ENCODE assay signal across 8 cellular contexts in genomic region chr13:28820099-28821051, GRCh38. TPM values are rescaled to one million over a fixed set of nuclear protein-coding genes. Genes with fewer than 3 reads are reported as not detected.
DNase-seq lines count a peak whose midpoint lies in the region; ATAC-seq and TF ChIP-seq lines count a peak whose summit lies in the region.

TSS of gene MTUS2 (plus strand) at chr13:28820339.

- in situ Hi-C loops in mammary epithelial cell (cut with MboI; ENCODE audit: low sequenced_read_pairs in 2 of 2) = loop anchor here in 1 of 2 donors (25.0 kb wide), 1 partner anchor 542 kb away; no protein-coding TSS in a partner anchor

- H3K4me1 Mint-ChIP-seq in stimulated activated naive B cell treated with anti-CD40 and anti-IgM and Interleukin-4, amounts not matched to agents 10 μg/mL and 1 μg/mL and 100 μg/mL, for 72 hours = peaks cover 3 to 12% of the 10 kb centered on the region in 2 donors

- peak; percentile 62 for DNase-seq in NCI-H748 treated with DMSO at 0.1 percent for 48 hours (lab: John Stamatoyannopoulos, UW)
- DNase-seq in mammary epithelial cell = peak; percentile 18
- peak; percentile 54 for DNase-seq in left lobe of liver (ENCODE audit: low spot score)
- DNase-seq in stimulated activated naive B cell treated with anti-CD40 and anti-IgM and Interleukin-4, amounts not matched to agents 10 μg/mL and 1 μg/mL and 100 μg/mL, for 72 hours = no peak
- no peak for DNase-seq in NCI-H2081 treated with DMSO at 0.1 percent for 48 hours (lab: John Stamatoyannopoulos, UW)
- no peak for DNase-seq in Karpas-422

- peak; percentile 45 for ATAC-seq in GM21515 (IDR thresholded peaks at IDR 0.05; ENCODE audit: unreplicated experiment)
- ATAC-seq in left lobe of liver = peak; percentile 68
- peak; percentile 54 to 58 for ATAC-seq in stimulated activated naive B cell treated with anti-CD40 and anti-IgM and Interleukin-4, amounts not matched to agents 10 μg/mL and 1 μg/mL and 100 μg/mL, for 72 hours (replicated peaks)

- H3K27ac ChIP-seq in BLaER1 (no peak within 1 kb of the TSS), mammary epithelial cell (ENCODE audit: insufficient read depth, low read depth, low read length) (no peak within 1 kb of the TSS), Karpas-422 (ENCODE audit: low read length) (no peak within 1 kb of the TSS)

- CTCF ChIA-PET in mammary epithelial cell (lab: Charles Lee; ENCODE audit: low non-redundant PET) = no interaction called here

- peaks cover 16 to 18% of the 10 kb centered on the region in 2 donors for H3K9me3 Mint-ChIP-seq in stimulated activated naive B cell treated with anti-CD40 and anti-IgM and Interleukin-4, amounts not matched to agents 10 μg/mL and 1 μg/mL and 100 μg/mL, for 72 hours

- H3K9me3 ChIP-seq in BLaER1 = peaks cover 12% of the 10 kb centered on the region; the same call in 1 of the 2 replicates
- H3K9me3 ChIP-seq in mammary epithelial cell (replicated peaks; ENCODE audit: insufficient read depth, low read length) = no peaks in the 10 kb centered on the region
- no peaks in the 10 kb centered on the region for H3K9me3 ChIP-seq in Karpas-422 (ENCODE audit: low read length)

- H3K4me3 ChIP-seq in BLaER1 = peak within 1 kb of the TSS; percentile 71
- peak within 1 kb of the TSS in 2 of 3 experiments; percentile 20 to 36 for H3K4me3 ChIP-seq in mammary epithelial cell (replicated peaks in 1 of 3; ENCODE audit: insufficient read depth in 1 of 3, low read depth in 2 of 3, low read length in 3 of 3)
- no peak within 1 kb of the TSS for H3K4me3 ChIP-seq in Karpas-422 (ENCODE audit: low read length)

- peaks cover 55% of the 10 kb centered on the region for H3K27me3 ChIP-seq in BLaER1
- peaks cover 11% of the 10 kb centered on the region for H3K27me3 ChIP-seq in mammary epithelial cell (ENCODE audit: insufficient read depth, low read length)
- no peaks in the 10 kb centered on the region; the same call in 1 of the 2 replicates for H3K27me3 ChIP-seq in Karpas-422 (ENCODE audit: low read length)

- H4K20me1 ChIP-seq in BLaER1 (no peaks in the 10 kb centered on the region), mammary epithelial cell (ENCODE audit: insufficient read depth, low read length) (no peaks in the 10 kb centered on the region), Karpas-422 (ENCODE audit: insufficient read depth, low read depth, low read length) (no peaks in the 10 kb centered on the region; the same call in 1 of the 2 replicates)

- H3K4me3 Mint-ChIP-seq in stimulated activated naive B cell treated with anti-CD40 and anti-IgM and Interleukin-4, amounts not matched to agents 10 μg/mL and 1 μg/mL and 100 μg/mL, for 72 hours = peak within 1 kb of the TSS; percentile 66 to 83

- H3K36me3 Mint-ChIP-seq in stimulated activated naive B cell treated with anti-CD40 and anti-IgM and Interleukin-4, amounts not matched to agents 10 μg/mL and 1 μg/mL and 100 μg/mL, for 72 hours = peaks cover 6 to 10% of the 10 kb centered on the region in 2 donors

- peak within 1 kb of the TSS; percentile 64 for H2AFZ ChIP-seq in mammary epithelial cell (ENCODE audit: low read depth, low read length)
- H2AFZ ChIP-seq in Karpas-422 (ENCODE audit: low read length) = no peak within 1 kb of the TSS

- H3K36me3 ChIP-seq in BLaER1 (no peaks in the 10 kb centered on the region), mammary epithelial cell (ENCODE audit: insufficient read depth, low read length) (no peaks in the 10 kb centered on the region), Karpas-422 (ENCODE audit: insufficient read depth, low read length) (no peaks in the 10 kb centered on the region)

- intact Hi-C loops in mammary epithelial cell (cut with micrococcal nuclease) = no loop called here

- H3K79me2 ChIP-seq in mammary epithelial cell (ENCODE audit: insufficient read depth, low read length) (no peaks in the 10 kb centered on the region), Karpas-422 (ENCODE audit: low read length) (no peaks in the 10 kb centered on the region)

- H3K9me2 ChIP-seq in Karpas-422 (replicated peaks; ENCODE audit: insufficient read depth, low read length) = no peaks in the 10 kb centered on the region

- peaks cover 8% of the 10 kb centered on the region for H3K4me1 ChIP-seq in BLaER1
- peaks cover 6% of the 10 kb centered on the region for H3K4me1 ChIP-seq in mammary epithelial cell (ENCODE audit: insufficient read depth, low read length)
- no peaks in the 10 kb centered on the region for H3K4me1 ChIP-seq in Karpas-422 (ENCODE audit: low read length)

- peaks cover 70 to 83% of the 10 kb centered on the region in 2 donors for H3K27me3 Mint-ChIP-seq in stimulated activated naive B cell treated with anti-CD40 and anti-IgM and Interleukin-4, amounts not matched to agents 10 μg/mL and 1 μg/mL and 100 μg/mL, for 72 hours

- 6% methylated on average over 10 of the region's 89 CpGs for WGBS in mammary epithelial cell (ENCODE audit: low coverage, missing lambda C conversion rate)

- dilution Hi-C loops in mammary epithelial cell (cut with HindIII; ENCODE audit: low sequenced_read_pairs) = no loop called here

- H3K9ac ChIP-seq in BLaER1 = peak within 1 kb of the TSS; percentile 50; the same call in 1 of the 2 replicates
- no peak within 1 kb of the TSS for H3K9ac ChIP-seq in mammary epithelial cell (ENCODE audit: insufficient read depth, low read length)
- H3K9ac ChIP-seq in Karpas-422 (ENCODE audit: low read length) = no peak within 1 kb of the TSS

- no peak within 1 kb of the TSS for H3K27ac Mint-ChIP-seq in stimulated activated naive B cell treated with anti-CD40 and anti-IgM and Interleukin-4, amounts not matched to agents 10 μg/mL and 1 μg/mL and 100 μg/mL, for 72 hours

- no TSS peak for BruUV-seq in mammary epithelial cell (replicated peaks; lab: Mats Ljungman, UMichigan)

- H3K4me2 ChIP-seq in BLaER1 = peak within 1 kb of the TSS; percentile 95
- peak within 1 kb of the TSS; percentile 75 for H3K4me2 ChIP-seq in mammary epithelial cell (ENCODE audit: insufficient read depth, low read depth, low read length)
- H3K4me2 ChIP-seq in Karpas-422 (ENCODE audit: low read depth, low read length, poor library complexity, severe bottlenecking) = no peak within 1 kb of the TSS

- no peak for TF ChIP-seq CTCF in mammary epithelial cell (conservative IDR thresholded peaks at IDR 0.05 in 1 of 2, IDR thresholded peaks at IDR 0.05 in 1 of 2; ENCODE audit: extremely low read depth in 1 of 2, insufficient read depth in 1 of 2, low read depth in 1 of 2, low read length in 2 of 2)

RNA-seq across cellular contexts. Expression of gene MTUS2, which starts in this region (rescaled TPM):
- total RNA-seq in mammary epithelial cell (1 to 10 TPM in 1 of 2 donors, under 1 TPM in 1; 0.16 to 1.5 TPM), left lobe of liver (0.53 TPM)
- 0.22 TPM for polyA plus RNA-seq in mammary epithelial cell
- polyA minus RNA-seq in mammary epithelial cell = not detected
- 4.7 and 6.6 TPM in 2 replicates for total RNA-seq in Karpas-422 (2014; rRNA removed; shearing (Covaris generic); ENCODE audit: low replicate concordance)

Comparison
In these comparisons a context has a peak if more than half of its experiments do, and no peak if none do; other contexts are left out.
1. Peak in DNase-seq and ATAC-seq in left lobe of liver; RNA of the gene not detected or under 1 TPM.
2. DNase-seq: peak in NCI-H748 treated with DMSO at 0.1 percent for 48 hours (single experiment) and mammary epithelial cell (single experiment); none in stimulated activated naive B cell treated with anti-CD40 and anti-IgM and Interleukin-4, amounts not matched to agents 10 μg/mL and 1 μg/mL and 100 μg/mL, for 72 hours (single experiment), NCI-H2081 treated with DMSO at 0.1 percent for 48 hours (single experiment) and Karpas-422 (single experiment).
3. Peak in every context shown above with its lines, with median percentiles within 50 percentile points of each other: ATAC-seq.